Comparison of ENCODE assay signal across 8 cellular contexts in the genomic region with DNA sequence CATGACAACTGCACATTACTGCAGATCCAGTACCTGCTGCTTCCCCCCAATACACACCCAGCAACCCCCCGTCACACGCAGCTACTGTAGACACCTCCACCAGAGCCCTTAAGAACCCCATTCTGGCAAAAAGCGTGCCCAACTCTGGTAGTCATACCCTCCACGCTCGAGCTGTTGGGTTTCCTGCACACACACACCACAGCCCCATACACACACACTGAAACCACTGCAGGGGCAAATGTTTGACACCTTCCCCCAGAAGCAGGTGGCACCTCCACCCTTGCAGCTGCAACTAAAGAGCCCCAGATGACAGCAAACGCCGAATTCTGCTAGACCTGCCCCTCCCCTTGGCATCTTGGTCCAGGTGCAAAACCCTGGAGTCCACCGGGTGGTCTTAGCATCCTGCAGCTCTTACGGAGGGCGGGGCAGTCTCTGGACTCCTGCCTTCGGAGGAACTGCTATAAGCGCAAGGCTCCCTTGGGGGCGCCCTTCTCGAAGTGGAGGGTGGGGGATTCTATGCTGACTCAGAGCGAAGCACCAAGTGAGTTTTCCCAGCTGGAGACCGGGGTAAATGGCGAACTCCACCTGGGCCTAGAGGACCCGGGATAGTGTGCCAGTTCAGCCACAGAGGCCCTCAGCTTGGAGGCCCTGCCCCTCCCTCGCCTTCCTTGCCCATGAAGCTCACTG. TPM values are rescaled to one million over a fixed set of nuclear protein-coding genes. Genes with fewer than 3 reads are reported as not detected.
A peak's percentile ranks its signal among the peaks of the same experiment; 100 is the strongest.
DNase-seq lines count a peak whose midpoint lies in the region; ATAC-seq, FAIRE-seq and TF ChIP-seq lines count a peak whose summit lies in the region.

No MANE protein-coding gene starts in this region.

- no peak for TF ChIP-seq CTCF in Caco-2 (IDR thresholded peaks at IDR 0.05; ENCODE audit: insufficient read depth in 1 of 2, low read depth in 1 of 2, low read length in 1 of 2, severe bottlenecking in 1 of 2, unreplicated experiment in 1 of 2)
- peak; percentile 52 to 62 for TF ChIP-seq CTCF in GM23338 (conservative IDR thresholded peaks at IDR 0.05; ENCODE audit: low read depth in 2 of 2)
- no peak for TF ChIP-seq CTCF in mesothelial cell of epicardium (IDR thresholded peaks at IDR 0.05; ENCODE audit: unreplicated experiment)
- TF ChIP-seq CTCF in omental fat pad (IDR thresholded peaks at IDR 0.05) = no peak

- H3K4me3 ChIP-seq in Caco-2 (ENCODE audit: low read depth, low read length) (no peak overlapping the region), GM23338 (peak overlapping the region; percentile 65)

- peak; percentile 70 for ATAC-seq in GM23338
- no peak for ATAC-seq in HG03095 (IDR thresholded peaks at IDR 0.05; ENCODE audit: unreplicated experiment)
- ATAC-seq in omental fat pad (ENCODE audit: low FRiP score) = no peak

- H3K27me3 Mint-ChIP-seq in Caco-2 (ENCODE audit: insufficient read depth, unreplicated experiment) (peaks cover 24% of the 10 kb centered on the region), GM23338 (ENCODE audit: insufficient read depth, low read depth, poor library complexity) (peaks cover 18% of the 10 kb centered on the region), mesothelial cell of epicardium (ENCODE audit: low read depth) (peaks cover 49% of the 10 kb centered on the region)
- H3K27me3 Mint-ChIP-seq in activated T-cell treated with anti-CD3 and anti-CD28 coated beads, Interleukin-2, amount 50 U/mL, for 24 hours = peaks cover 37% of the 10 kb centered on the region

- H3K9me3 Mint-ChIP-seq in Caco-2 (ENCODE audit: unreplicated experiment) (no peaks in the 10 kb centered on the region), GM23338 (no peaks in the 10 kb centered on the region), mesothelial cell of epicardium (peaks cover 4% of the 10 kb centered on the region)
- no peaks in the 10 kb centered on the region for H3K9me3 Mint-ChIP-seq in activated T-cell treated with anti-CD3 and anti-CD28 coated beads, Interleukin-2, amount 50 U/mL, for 24 hours

- peak overlapping the region; percentile 74 for H3K4me3 Mint-ChIP-seq in Caco-2 (ENCODE audit: unreplicated experiment)
- H3K4me3 Mint-ChIP-seq in GM23338 = peak overlapping the region; percentile 77
- H3K4me3 Mint-ChIP-seq in activated T-cell treated with anti-CD3 and anti-CD28 coated beads, Interleukin-2, amount 50 U/mL, for 24 hours = peak overlapping the region; percentile 53
- H3K4me3 Mint-ChIP-seq in mesothelial cell of epicardium = peak overlapping the region; percentile 60

- H3K79me2 ChIP-seq in GM23338 (replicated peaks; ENCODE audit: insufficient read depth) = no peaks in the 10 kb centered on the region

- peak overlapping the region; percentile 82 for H3K4me2 ChIP-seq in GM23338

- FAIRE-seq in H54 (lab: Jason Lieb, UNC) = no peak

- H3K9me2 ChIP-seq in GM23338 (ENCODE audit: insufficient read depth) = no peaks in the 10 kb centered on the region

- H3F3A ChIP-seq in GM23338 (replicated peaks; ENCODE audit: low read depth) = no peaks in the 10 kb centered on the region

- no peaks in the 10 kb centered on the region for H3K9me3 ChIP-seq in Caco-2

- POLR2A ChIA-PET in Caco-2 (lab: Charles Lee) = no interaction called here

- intact Hi-C loops in Caco-2 (cut with micrococcal nuclease; ENCODE audit: unreplicated experiment) (no loop called here), cardiac septum (cut with DNase I) (no loop called here)

- H3K27ac Mint-ChIP-seq in Caco-2 (ENCODE audit: unreplicated experiment) (no peak overlapping the region), GM23338 (no peak overlapping the region), mesothelial cell of epicardium (no peak overlapping the region)
- no peak overlapping the region for H3K27ac Mint-ChIP-seq in activated T-cell treated with anti-CD3 and anti-CD28 coated beads, Interleukin-2, amount 50 U/mL, for 24 hours

- CTCF ChIA-PET in Caco-2 (lab: Charles Lee) = no interaction called here

- H3K4me1 Mint-ChIP-seq in Caco-2 (ENCODE audit: low read depth, unreplicated experiment) (no peaks in the 10 kb centered on the region), GM23338 (peaks cover 33% of the 10 kb centered on the region), mesothelial cell of epicardium (peaks cover 4% of the 10 kb centered on the region)
- H3K4me1 Mint-ChIP-seq in activated T-cell treated with anti-CD3 and anti-CD28 coated beads, Interleukin-2, amount 50 U/mL, for 24 hours (ENCODE audit: low read depth) = peaks cover 20% of the 10 kb centered on the region

- peak overlapping the region; percentile 94; the same call in 1 of the 2 replicates for H2AFZ ChIP-seq in GM23338

- no peak for TF ChIP-seq POLR2A in H54 (IDR thresholded peaks at IDR 0.05; ENCODE audit: low read depth, low read length)

- BruUV-seq in Caco-2 (replicated peaks; lab: Mats Ljungman, UMichigan) = no TSS peak

- DNase-seq in Caco-2 (no peak), GM23338 (ENCODE audit: low spot score) (peak; percentile 85), mesothelial cell of epicardium (ENCODE audit: low spot score in 2 of 2, unreplicated experiment in 2 of 2) (peak in 1 of 2 experiments; percentile 47), H54 (ENCODE audit: insufficient read length, low spot score) (no peak), omental fat pad (ENCODE audit: low spot score) (no peak), cardiac septum (ENCODE audit: low spot score) (no peak)
- DNase-seq in activated T-cell treated with anti-CD3 and anti-CD28 coated beads, Interleukin-2, amount 50 U/mL, for 24 hours = no peak

- H4K20me1 ChIP-seq in GM23338 (replicated peaks; ENCODE audit: insufficient read depth) = no peaks in the 10 kb centered on the region

- no peaks in the 10 kb centered on the region for H3K27me3 ChIP-seq in Caco-2 (replicated peaks; ENCODE audit: control insufficient read depth, insufficient read depth, low read length)
- peaks cover 29% of the 10 kb centered on the region for H3K27me3 ChIP-seq in GM23338 (ENCODE audit: insufficient read depth)

- H3K36me3 ChIP-seq in Caco-2 (ENCODE audit: control insufficient read depth, insufficient read depth, low read length) = no peaks in the 10 kb centered on the region
- no peaks in the 10 kb centered on the region for H3K36me3 ChIP-seq in GM23338 (ENCODE audit: insufficient read depth)

- H3K4me1 ChIP-seq in Caco-2 = no peaks in the 10 kb centered on the region
- peaks cover 11% of the 10 kb centered on the region; the same call in 1 of the 2 replicates for H3K4me1 ChIP-seq in GM23338 (ENCODE audit: insufficient read depth)

- no peak overlapping the region for H3K27ac ChIP-seq in GM23338 (ENCODE audit: low read depth)

- H3K36me3 Mint-ChIP-seq in Caco-2 (ENCODE audit: insufficient read depth, unreplicated experiment) = no peaks in the 10 kb centered on the region
- H3K36me3 Mint-ChIP-seq in GM23338 (ENCODE audit: low read depth) = no peaks in the 10 kb centered on the region
- no peaks in the 10 kb centered on the region for H3K36me3 Mint-ChIP-seq in activated T-cell treated with anti-CD3 and anti-CD28 coated beads, Interleukin-2, amount 50 U/mL, for 24 hours (ENCODE audit: low read depth)
- H3K36me3 Mint-ChIP-seq in mesothelial cell of epicardium = no peaks in the 10 kb centered on the region

RNA-seq across cellular contexts. Expression of a gene that starts 1.5 kb away (rescaled TPM):
- 0.05 TPM in 1 of 2 replicates, not detected in the other for total RNA-seq in Caco-2 (2022)
- total RNA-seq in GM23338 (2014; rRNA removed; shearing (Covaris generic)) = 1.4 and 1.8 TPM in 2 replicates
- 0.11 and 0.16 TPM in 2 replicates for polyA plus RNA-seq in GM23338 (2016; fragmentation: Nextera tagmentation; extraction: Ambion mirVana)
- total RNA-seq in mesothelial cell of epicardium = 0.29 to 0.42 TPM (median 0.38 TPM) in 3 replicates
- total RNA-seq in omental fat pad = under 1 TPM in 1 of 4 donors, not detected in 3; 0.09 TPM
- total RNA-seq in cardiac septum = 0.05 TPM

Comparison
In these comparisons a context has a peak if more than half of its experiments do, and no peak if none do; other contexts are left out.
1. CTCF ChIP-seq: peak in GM23338 (2 of 2); none in Caco-2 (0 of 2), mesothelial cell of epicardium (single experiment) and omental fat pad (0 of 3).
2. Peak in every context shown above with its lines, with median percentiles within 50 percentile points of each other: H3K4me3 Mint-ChIP-seq.